ENCODE assay signal across 27 cellular contexts in the genomic region with DNA sequence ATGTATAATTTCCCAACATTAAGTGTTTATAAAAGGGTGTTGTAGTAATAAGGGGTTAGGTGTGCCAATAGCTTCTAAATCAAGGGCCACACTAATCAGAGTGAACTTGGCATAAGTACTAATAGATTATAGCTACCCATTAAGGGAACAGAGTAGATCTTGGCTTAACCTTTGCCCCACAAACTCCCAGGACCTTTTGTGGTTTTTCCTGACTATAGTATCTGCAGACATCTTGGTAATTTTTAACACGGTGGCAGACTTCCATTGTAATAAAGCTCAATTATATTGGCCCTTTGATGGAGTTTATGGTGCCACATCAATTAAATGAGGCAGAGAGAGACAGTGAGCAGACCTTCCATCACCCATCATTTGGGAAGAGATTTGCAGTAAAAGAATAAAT.
DNase-seq lines count a peak whose midpoint lies in the region; ATAC-seq and TF ChIP-seq lines count a peak whose summit lies in the region.
"Had no signal": no experiment of that assay in that cellular context is flagged by ENCODE, and none has a peak within 500 bp of the region (broad histone marks: within the 10 kb centered on the region; RNA-seq: fewer than 3 reads in every experiment).

No MANE protein-coding gene starts in this region.

- no peak for ATAC-seq in effector memory CD8-positive, alpha-beta T cell (replicated peaks)
- ATAC-seq: right cardiac atrium; SK-N-SH treated with all-trans-retinoic acid at 6 μM for 48 hours; stimulated activated naive CD8-positive, alpha-beta T cell treated with anti-CD3 and anti-CD28 coated beads, Interleukin-15, amount 100 ng/mL, for 72 hours had no signal

- POLR2A ChIA-PET in A673 (lab: Charles Lee; ENCODE audit: low non-redundant PET): no interaction called here

- H3K4me1 Mint-ChIP-seq in activated naive CD4-positive, alpha-beta T cell treated with anti-CD3 and anti-CD28 coated beads, Interleukin-2, amount 10 ng/mL, durations not matched to agents 7 days and 5 days: peaks cover 54% of the 10 kb centered on the region
- peaks cover 29% of the 10 kb centered on the region for H3K4me1 Mint-ChIP-seq in activated naive CD4-positive, alpha-beta T cell treated with anti-CD3 and anti-CD28 coated beads for 36 hours (ENCODE audit: low read depth)
- peaks cover 49 to 70% of the 10 kb centered on the region in 2 donors for H3K4me1 Mint-ChIP-seq in effector memory CD8-positive, alpha-beta T cell (ENCODE audit: low read depth in 2 of 2)
- H3K4me1 Mint-ChIP-seq in HFFc6 (ENCODE audit: low read depth): no peaks in the 10 kb centered on the region
- H3K4me1 Mint-ChIP-seq: B cell had no signal

- H3K9me3 Mint-ChIP-seq in activated naive CD4-positive, alpha-beta T cell treated with anti-CD3 and anti-CD28 coated beads, Interleukin-2, amount 10 ng/mL, durations not matched to agents 7 days and 5 days: peaks cover 2% of the 10 kb centered on the region
- no peaks in the 10 kb centered on the region for H3K9me3 Mint-ChIP-seq in activated naive CD4-positive, alpha-beta T cell treated with anti-CD3 and anti-CD28 coated beads for 36 hours
- peaks cover 0 to 9% of the 10 kb centered on the region in 2 donors for H3K9me3 Mint-ChIP-seq in effector memory CD8-positive, alpha-beta T cell
- H3K9me3 Mint-ChIP-seq in HFFc6: peaks cover 5% of the 10 kb centered on the region; the same call in 1 of the 2 replicates
- H3K9me3 Mint-ChIP-seq: H9 had no signal

- no peak overlapping the region for H3K4me3 Mint-ChIP-seq in activated naive CD4-positive, alpha-beta T cell treated with anti-CD3 and anti-CD28 coated beads, Interleukin-2, amount 10 ng/mL, durations not matched to agents 7 days and 5 days
- H3K4me3 Mint-ChIP-seq in activated naive CD4-positive, alpha-beta T cell treated with anti-CD3 and anti-CD28 coated beads for 36 hours: no peak overlapping the region
- peak overlapping the region; percentile 39 to 62 for H3K4me3 Mint-ChIP-seq in effector memory CD8-positive, alpha-beta T cell
- H3K4me3 Mint-ChIP-seq in HFFc6: no peak overlapping the region
- H3K4me3 Mint-ChIP-seq: B cell; H9; stimulated activated naive CD8-positive, alpha-beta T cell treated with anti-CD3 and anti-CD28 coated beads, Interleukin-15, amount 100 ng/mL, for 72 hours had no signal

- H3K36me3 ChIP-seq in vagina (no peaks in the 10 kb centered on the region), A673 (ENCODE audit: insufficient read depth, low read length, poor library complexity, severe bottlenecking) (no peaks in the 10 kb centered on the region)
- H3K36me3 ChIP-seq: ascending aorta, cardiac muscle cell, neutrophil, thoracic aorta had no signal

- no peak for TF ChIP-seq CTCF in vagina (IDR thresholded peaks at IDR 0.05)
- no peak for TF ChIP-seq CTCF in HFFc6 (IDR thresholded peaks at IDR 0.05)
- no peak for TF ChIP-seq CTCF in A673 (conservative IDR thresholded peaks at IDR 0.05; ENCODE audit: low read depth, low read length)

- H3K27ac ChIP-seq in vagina: peak overlapping the region; percentile 22
- H3K27ac ChIP-seq in A673 (ENCODE audit: low read depth, low read length, poor library complexity, severe bottlenecking): no peak overlapping the region
- H3K27ac ChIP-seq: ascending aorta, cardiac muscle cell, neutrophil, thoracic aorta had no signal

- no peaks in the 10 kb centered on the region for H3K36me3 Mint-ChIP-seq in activated naive CD4-positive, alpha-beta T cell treated with anti-CD3 and anti-CD28 coated beads, Interleukin-2, amount 10 ng/mL, durations not matched to agents 7 days and 5 days
- H3K36me3 Mint-ChIP-seq in activated naive CD4-positive, alpha-beta T cell treated with anti-CD3 and anti-CD28 coated beads for 36 hours (ENCODE audit: low read depth): no peaks in the 10 kb centered on the region
- no peaks in the 10 kb centered on the region for H3K36me3 Mint-ChIP-seq in effector memory CD8-positive, alpha-beta T cell (ENCODE audit: insufficient read depth)
- H3K36me3 Mint-ChIP-seq in HFFc6 (ENCODE audit: low read depth): no peaks in the 10 kb centered on the region

- no peak for TF ChIP-seq POLR2A in vagina (IDR thresholded peaks at IDR 0.05)

- CTCF ChIA-PET in activated naive CD4-positive, alpha-beta T cell treated with anti-CD3 and anti-CD28 coated beads, Interleukin-2, amount 10 ng/mL, durations not matched to agents 7 days and 5 days (lab: Charles Lee): interaction anchor here (0.7 to 2.1 kb wide), 4 partner anchors 31 to 295 kb away, joined by 3 to 6 read pairs (median 5); no protein-coding TSS in a partner anchor
- CTCF ChIA-PET in activated naive CD4-positive, alpha-beta T cell treated with anti-CD3 and anti-CD28 coated beads for 36 hours (lab: Charles Lee): no interaction called here
- CTCF ChIA-PET in A673 (lab: Charles Lee): no interaction called here

- H3K9me3 ChIP-seq in vagina: no peaks in the 10 kb centered on the region
- H3K9me3 ChIP-seq in A673 (ENCODE audit: low read depth, low read length, poor library complexity, severe bottlenecking): no peaks in the 10 kb centered on the region
- H3K9me3 ChIP-seq: ascending aorta, neutrophil, thoracic aorta had no signal

- peak overlapping the region; percentile 25 for H3K27ac Mint-ChIP-seq in activated naive CD4-positive, alpha-beta T cell treated with anti-CD3 and anti-CD28 coated beads, Interleukin-2, amount 10 ng/mL, durations not matched to agents 7 days and 5 days
- no peak overlapping the region for H3K27ac Mint-ChIP-seq in activated naive CD4-positive, alpha-beta T cell treated with anti-CD3 and anti-CD28 coated beads for 36 hours
- H3K27ac Mint-ChIP-seq in effector memory CD8-positive, alpha-beta T cell: peak overlapping the region in 1 of 2 donors; percentile 7
- no peak overlapping the region for H3K27ac Mint-ChIP-seq in HFFc6
- H3K27ac Mint-ChIP-seq: B cell; H9; stimulated activated naive CD8-positive, alpha-beta T cell treated with anti-CD3 and anti-CD28 coated beads, Interleukin-15, amount 100 ng/mL, for 72 hours had no signal

- no TSS peak for BruUV-seq in A673 (replicated peaks; lab: Mats Ljungman, UMichigan)

- H3K27me3 ChIP-seq in vagina (no peaks in the 10 kb centered on the region), A673 (replicated peaks; ENCODE audit: insufficient read depth, low read depth, low read length, poor library complexity) (no peaks in the 10 kb centered on the region)
- H3K27me3 ChIP-seq: ascending aorta, cardiac muscle cell, neutrophil had no signal

- DNase-seq in activated naive CD4-positive, alpha-beta T cell treated with anti-CD3 and anti-CD28 coated beads, Interleukin-2, amount 10 ng/mL, durations not matched to agents 7 days and 5 days: no peak
- DNase-seq in activated naive CD4-positive, alpha-beta T cell treated with anti-CD3 and anti-CD28 coated beads for 36 hours: no peak
- DNase-seq in NCI-H748 (lab: John Stamatoyannopoulos, UW; ENCODE audit: unreplicated experiment) (peak; percentile 61), vagina (ENCODE audit: extremely low spot score in 2 of 2) (no peak), kidney tubule cell (ENCODE audit: low spot score) (no peak), HFFc6 (no peak), A673 (ENCODE audit: low spot score) (no peak)
- no peak for DNase-seq in effector memory CD8-positive, alpha-beta T cell
- DNase-seq: activated effector memory CD4-positive, alpha-beta T cell treated with Interleukin-2 at 50 U/mL for 16 hours; cortex of kidney; effector memory CD4-positive, alpha-beta T cell; glutamatergic neuron; H9; islet precursor cell; Kasumi-1; NCI-H524 treated with DMSO at 0.1 percent for 48 hours; posterior cingulate gyrus; right cardiac atrium; Right ventricle myocardium superior; stimulated activated CD4-positive, alpha-beta T cell treated with anti-CD3 and anti-CD28 coated beads, Interleukin-1b, Interleukin-23, amount 100 ng/mL, for 48 hours; stimulated activated naive CD8-positive, alpha-beta T cell treated with anti-CD3 and anti-CD28 coated beads, Interleukin-15, amount 100 ng/mL, for 72 hours had no signal

- H3K4me3 ChIP-seq in vagina: no peak overlapping the region
- H3K4me3 ChIP-seq in A673 (ENCODE audit: low read depth, low read length, poor library complexity, severe bottlenecking): no peak overlapping the region
- H3K4me3 ChIP-seq: ascending aorta, cardiac muscle cell, thoracic aorta had no signal

- intact Hi-C loops in activated naive CD4-positive, alpha-beta T cell treated with anti-CD3 and anti-CD28 coated beads for 36 hours (cut with micrococcal nuclease): no loop called here
- intact Hi-C loops in vagina (cut with DNase I) (no loop called here), A673 (cut with micrococcal nuclease; ENCODE audit: unreplicated experiment) (no loop called here)

- H3K27me3 Mint-ChIP-seq in activated naive CD4-positive, alpha-beta T cell treated with anti-CD3 and anti-CD28 coated beads, Interleukin-2, amount 10 ng/mL, durations not matched to agents 7 days and 5 days: peaks cover 8% of the 10 kb centered on the region
- no peaks in the 10 kb centered on the region for H3K27me3 Mint-ChIP-seq in activated naive CD4-positive, alpha-beta T cell treated with anti-CD3 and anti-CD28 coated beads for 36 hours (ENCODE audit: low read depth)
- no peaks in the 10 kb centered on the region for H3K27me3 Mint-ChIP-seq in effector memory CD8-positive, alpha-beta T cell
- H3K27me3 Mint-ChIP-seq in HFFc6 (ENCODE audit: insufficient read depth): peaks cover 2% of the 10 kb centered on the region
- H3K27me3 Mint-ChIP-seq: stimulated activated naive CD8-positive, alpha-beta T cell treated with anti-CD3 and anti-CD28 coated beads, Interleukin-15, amount 100 ng/mL, for 72 hours had no signal

- H3K4me1 ChIP-seq in vagina (peaks cover 18% of the 10 kb centered on the region), A673 (ENCODE audit: insufficient read depth, low read length, poor library complexity, severe bottlenecking) (peaks cover 9% of the 10 kb centered on the region)
- H3K4me1 ChIP-seq: ascending aorta had no signal

Comparison
In these comparisons a context has a peak if more than half of its experiments do, and no peak if none do; other contexts are left out.
1. H3K4me3 Mint-ChIP-seq: peak in effector memory CD8-positive, alpha-beta T cell (2 of 2); none in activated naive CD4-positive, alpha-beta T cell treated with anti-CD3 and anti-CD28 coated beads, Interleukin-2, amount 10 ng/mL, durations not matched to agents 7 days and 5 days (single experiment), activated naive CD4-positive, alpha-beta T cell treated with anti-CD3 and anti-CD28 coated beads for 36 hours (single experiment) and HFFc6 (single experiment).